ENCODE assay signal across 15 cellular contexts in genomic region chr10:44520651-44521050, GRCh38.
"Had no signal": no experiment of that assay in that cellular context is flagged by ENCODE, and none has a peak within 500 bp of the region (broad histone marks: within the 10 kb centered on the region; RNA-seq: fewer than 3 reads in every experiment).

No MANE protein-coding gene starts in this region.

- DNase-seq: activated CD4-positive, alpha-beta T cell treated with anti-CD3 and anti-CD28 coated beads for 4 hours; activated CD8-positive, alpha-beta memory T cell treated with anti-CD3 and anti-CD28 coated beads, Interleukin-2, amount 10 ng/mL, durations not matched to agents 7 days and 5 days; activated effector memory CD4-positive, alpha-beta T cell treated with Interleukin-2 at 50 U/mL for 16 hours; activated naive CD4-positive, alpha-beta T cell; activated T-cell treated with anti-CD3 and anti-CD28 coated beads, Interleukin-2, amount 50 U/mL, for 24 hours; aorta; body of pancreas; NCI-H146; NCI-H187 treated with DMSO at 0.1 percent for 48 hours; NCI-H2081 treated with DMSO at 0.1 percent for 48 hours; NCI-H526; NCI-H82; NK-92 treated with Interleukin-12 subunit alpha and Interleukin-12 subunit beta, amount 100 ng/mL, for 24 hours; OCI-M1; SHP77 had no signal
